Comparison of ENCODE assay signal across 10 cellular contexts in the genomic region with DNA sequence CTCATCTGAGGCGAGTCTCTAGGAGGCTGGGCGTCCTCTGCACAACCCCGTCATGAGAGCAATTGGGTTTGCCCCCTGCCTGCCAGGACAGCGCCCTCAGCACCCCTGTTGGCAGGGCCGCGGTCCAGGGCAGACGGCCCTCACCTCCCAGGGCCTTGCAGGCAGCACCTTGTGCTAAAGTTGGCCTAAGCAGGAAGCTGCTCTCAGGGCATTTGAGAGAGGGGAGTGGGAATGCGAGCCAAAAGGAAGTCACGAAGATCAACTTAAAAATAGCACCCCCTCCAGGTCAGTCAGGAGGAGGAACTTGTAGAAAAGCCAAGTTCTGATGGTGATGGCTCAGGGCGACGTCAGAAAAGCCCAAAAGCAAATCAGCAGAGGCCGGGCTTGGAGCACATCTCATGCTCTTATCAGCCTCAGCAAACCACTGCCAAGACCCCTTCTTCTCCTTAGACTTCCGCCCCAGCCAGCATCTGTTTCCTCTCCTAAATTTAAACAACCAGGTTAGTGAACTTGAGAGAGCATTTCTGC. TPM values are rescaled to one million over a fixed set of nuclear protein-coding genes. Genes with fewer than 3 reads are reported as not detected.
DNase-seq lines count a peak whose midpoint lies in the region; ATAC-seq, FAIRE-seq and TF ChIP-seq lines count a peak whose summit lies in the region.
"Had no signal": no experiment of that assay in that cellular context is flagged by ENCODE, and none has a peak within 500 bp of the region (broad histone marks: within the 10 kb centered on the region; RNA-seq: fewer than 3 reads in every experiment).

No MANE protein-coding gene starts in this region.

- TF ChIP-seq POLR2A in GM19193 (IDR thresholded peaks at IDR 0.05; ENCODE audit: extremely low read depth, insufficient read depth, insufficient read length) (peak; percentile 44), K562 (conservative IDR thresholded peaks at IDR 0.05) (no peak)

- no peak for TF ChIP-seq EP300 in K562 (IDR thresholded peaks at IDR 0.05; ENCODE audit: low read length)

- peak overlapping the region; percentile 83 for H2AFZ ChIP-seq in K562 (ENCODE audit: low read depth, low read length)

- no peaks in the 10 kb centered on the region for H3K9me3 ChIP-seq in K562 (replicated peaks; ENCODE audit: control insufficient read depth, insufficient read depth, low read depth, low read length)
- no peaks in the 10 kb centered on the region for H3K9me3 ChIP-seq in Caco-2

- WGBS in K562 (ENCODE audit: insufficient coverage, low coverage, missing lambda C conversion rate), result 39% methylated on average over 13 of the region's 13 CpGs

- H3K9ac ChIP-seq in K562 (ENCODE audit: insufficient read depth in 1 of 2, low read depth in 2 of 2, low read length in 2 of 2), result peak overlapping the region in 1 of 2 experiments; percentile 23; a peak in 1 of 4 replicates

- ATAC-seq in K562 (peak; percentile 82), HG03439 (IDR thresholded peaks at IDR 0.05; ENCODE audit: unreplicated experiment) (no peak)
- ATAC-seq in stimulated activated effector memory CD8-positive, alpha-beta T cell treated with anti-CD3 and anti-CD28 coated beads, Interleukin-12 subunit alpha, Interleukin-12 subunit beta, amount 100 ng/mL, for 72 hours, result peak; percentile 60

- peak overlapping the region; percentile 74 to 88 (median 84) for H3K4me3 Mint-ChIP-seq in immature natural killer cell
- H3K4me3 Mint-ChIP-seq in stimulated activated effector memory CD8-positive, alpha-beta T cell treated with anti-CD3 and anti-CD28 coated beads, Interleukin-12 subunit alpha, Interleukin-12 subunit beta, amount 100 ng/mL, for 72 hours, result peak overlapping the region; percentile 60
- no peak overlapping the region for H3K4me3 Mint-ChIP-seq in Caco-2 (ENCODE audit: unreplicated experiment)

- no peaks in the 10 kb centered on the region for H3K27me3 Mint-ChIP-seq in immature natural killer cell (ENCODE audit: low read depth in 3 of 3)
- no peaks in the 10 kb centered on the region for H3K27me3 Mint-ChIP-seq in Caco-2 (ENCODE audit: insufficient read depth, unreplicated experiment)

- in situ Hi-C loops in K562 (cut with MboI), result no loop called here

- peak overlapping the region in 5 of 6 donors; percentile 8 to 84 (median 53) for H3K27ac Mint-ChIP-seq in immature natural killer cell
- H3K27ac Mint-ChIP-seq in stimulated activated effector memory CD8-positive, alpha-beta T cell treated with anti-CD3 and anti-CD28 coated beads, Interleukin-12 subunit alpha, Interleukin-12 subunit beta, amount 100 ng/mL, for 72 hours, result peak overlapping the region; percentile 11
- no peak overlapping the region for H3K27ac Mint-ChIP-seq in Caco-2 (ENCODE audit: unreplicated experiment)

- intact Hi-C loops in K562 (cut with micrococcal nuclease), result no loop called here
- intact Hi-C loops in Caco-2 (cut with micrococcal nuclease; ENCODE audit: unreplicated experiment), result no loop called here

- H4K20me1 ChIP-seq in K562 (replicated peaks; ENCODE audit: control insufficient read depth, insufficient read depth, low read length), result no peaks in the 10 kb centered on the region

- H3K79me2 ChIP-seq in K562 (ENCODE audit: control insufficient read depth, insufficient read depth, low read length), result no peaks in the 10 kb centered on the region

- H3K27me3 ChIP-seq in K562 (ENCODE audit: control insufficient read depth in 2 of 2, insufficient read depth in 2 of 2, low read length in 2 of 2) (0 out of 5 replicates have a peak, but pooled peaks cover 0 to 2% of the 10 kb centered on the region in 2 experiments), Caco-2 (replicated peaks; ENCODE audit: control insufficient read depth, insufficient read depth, low read length) (no peaks in the 10 kb centered on the region)

- TF ChIP-seq CTCF in K562 (IDR thresholded peaks at IDR 0.05 in 2 of 3, conservative IDR thresholded peaks at IDR 0.05 in 1 of 3; ENCODE audit: insufficient read depth in 2 of 3, low read depth in 1 of 3, low read length in 3 of 3) (peak; percentile 42 to 71 (median 62)), Caco-2 (IDR thresholded peaks at IDR 0.05; ENCODE audit: insufficient read depth in 1 of 2, low read depth in 1 of 2, low read length in 1 of 2, severe bottlenecking in 1 of 2, unreplicated experiment in 1 of 2) (no peak)

- peak; percentile 73 for FAIRE-seq in K562 (lab: Jason Lieb, UNC)
- FAIRE-seq: islet of Langerhans had no signal

- CTCF ChIA-PET in K562 (lab: Yijun Ruan, JAX; ENCODE audit: low intra/inter-chr PET ratio) (no interaction called here), Caco-2 (lab: Charles Lee) (interaction anchor here (2.2 kb wide), 1 partner anchor 8 kb away, joined by 12 read pairs; no protein-coding TSS in a partner anchor)

- peak overlapping the region; percentile 24; the same call in 1 of the 3 replicates for H3K27ac ChIP-seq in K562 (ENCODE audit: extremely low read depth, low read depth, low read length)

- no TSS peak for BruUV-seq in K562 (replicated peaks; lab: Mats Ljungman, UMichigan)
- no TSS peak for BruUV-seq in Caco-2 (replicated peaks; lab: Mats Ljungman, UMichigan)

- TF ChIP-seq RAD21 in K562 (CRISPR knock-in tag; conservative IDR thresholded peaks at IDR 0.05 in 1 of 2, IDR thresholded peaks at IDR 0.05 in 1 of 2), result peak in 1 of 2 experiments; percentile 35; a peak in 2 of 4 replicates

- H3K4me3 ChIP-seq in K562 (no peak overlapping the region), Caco-2 (ENCODE audit: low read depth, low read length) (no peak overlapping the region)

- H3K36me3 Mint-ChIP-seq in immature natural killer cell, result no peaks in the 10 kb centered on the region
- no peaks in the 10 kb centered on the region for H3K36me3 Mint-ChIP-seq in stimulated activated effector memory CD8-positive, alpha-beta T cell treated with anti-CD3 and anti-CD28 coated beads, Interleukin-12 subunit alpha, Interleukin-12 subunit beta, amount 100 ng/mL, for 72 hours
- no peaks in the 10 kb centered on the region for H3K36me3 Mint-ChIP-seq in Caco-2 (ENCODE audit: insufficient read depth, unreplicated experiment)

- H3K9me3 Mint-ChIP-seq in immature natural killer cell (no peaks in the 10 kb centered on the region), Caco-2 (ENCODE audit: unreplicated experiment) (no peaks in the 10 kb centered on the region)
- no peaks in the 10 kb centered on the region for H3K9me3 Mint-ChIP-seq in stimulated activated effector memory CD8-positive, alpha-beta T cell treated with anti-CD3 and anti-CD28 coated beads, Interleukin-12 subunit alpha, Interleukin-12 subunit beta, amount 100 ng/mL, for 72 hours

- POLR2A ChIA-PET in K562 (lab: Yijun Ruan, JAX) (interaction anchor here (0.6 to 4.7 kb wide), 2 partner anchors 8 to 21 kb away, joined by 3 to 23 read pairs; no protein-coding TSS in a partner anchor), Caco-2 (lab: Charles Lee) (no interaction called here)

- H3K36me3 ChIP-seq in K562 (ENCODE audit: control insufficient read depth, insufficient read depth, low read length) (no peaks in the 10 kb centered on the region), Caco-2 (ENCODE audit: control insufficient read depth, insufficient read depth, low read length) (no peaks in the 10 kb centered on the region)

- peak; percentile 53 for DNase-seq in AG20443 (ENCODE audit: low spot score)
- peak; percentile 27 for DNase-seq in NCI-H2227 treated with DMSO at 0.1 percent for 48 hours (lab: John Stamatoyannopoulos, UW)
- DNase-seq in K562 (ENCODE audit: extremely low read depth in 1 of 4, low spot score in 3 of 4), result peak; percentile 48 to 69 (median 58)
- DNase-seq in immature natural killer cell, result peak; percentile 47 to 59 (median 48)
- DNase-seq in stimulated activated effector memory CD8-positive, alpha-beta T cell treated with anti-CD3 and anti-CD28 coated beads, Interleukin-12 subunit alpha, Interleukin-12 subunit beta, amount 100 ng/mL, for 72 hours (ENCODE audit: low spot score in 2 of 2), result no peak
- no peak for DNase-seq in Caco-2

- peaks cover 9 to 25% of the 10 kb centered on the region in 2 experiments for H3K4me1 ChIP-seq in K562 (replicated peaks in 1 of 2; ENCODE audit: control insufficient read depth in 2 of 2, insufficient read depth in 2 of 2, low read length in 2 of 2)
- H3K4me1 ChIP-seq in Caco-2, result peaks cover 6% of the 10 kb centered on the region; the same call in 1 of the 2 replicates

- peaks cover 3% of the 10 kb centered on the region for H3K9me1 ChIP-seq in K562 (ENCODE audit: control insufficient read depth, insufficient read depth, low read length)

- H3K4me1 Mint-ChIP-seq in immature natural killer cell (peaks cover 24 to 28% of the 10 kb centered on the region in 2 donors), Caco-2 (ENCODE audit: low read depth, unreplicated experiment) (peaks cover 10% of the 10 kb centered on the region)
- H3K4me1 Mint-ChIP-seq in stimulated activated effector memory CD8-positive, alpha-beta T cell treated with anti-CD3 and anti-CD28 coated beads, Interleukin-12 subunit alpha, Interleukin-12 subunit beta, amount 100 ng/mL, for 72 hours, result peaks cover 43% of the 10 kb centered on the region

- peak overlapping the region; percentile 38 for H3K4me2 ChIP-seq in K562 (ENCODE audit: insufficient read depth, low read length)

RNA-seq across cellular contexts. Expression of gene ADORA3, which starts 12.6 kb away (rescaled TPM):
- total RNA-seq in K562 (2011; cell fraction: chromatin; rRNA removed; ENCODE audit: low replicate concordance), result not detected in 2 replicates
- total RNA-seq in K562 (2011; cell fraction: nucleolus; rRNA removed), result not detected in 2 replicates
- not detected in 2 replicates for total RNA-seq in K562 (2011; cell fraction: nucleoplasm; rRNA removed)
- total RNA-seq in K562 (2014; rRNA removed), result 0.08 TPM in 1 of 2 replicates, not detected in the other
- 0.26 TPM in 1 of 2 replicates, not detected in the other for total RNA-seq in K562 (2014; rRNA removed; fragmentation: Illumina TruSeq; extraction: Trizol)
- total RNA-seq in K562 (2015; rRNA removed; fragmentation: Illumina TruSeq; extraction: Trizol), result 0.19 and 0.33 TPM in 2 replicates
- total RNA-seq in K562 (2021), result not detected in 2 replicates
- polyA plus RNA-seq in K562 (2011; rRNA removed), result 0.13 and 0.19 TPM in 2 replicates
- polyA plus RNA-seq in K562 (2011; cell fraction: cytosol; rRNA removed), result 0.04 and 0.09 TPM in 2 replicates
- polyA plus RNA-seq in K562 (2011; cell fraction: nucleus; rRNA removed), result 0.18 TPM in 1 of 2 replicates, not detected in the other
- 0.43 and 0.48 TPM in 2 replicates for polyA plus RNA-seq in K562 (2012)
- 0.12 TPM in 2 replicates for polyA plus RNA-seq in K562 (2014; fragmentation: Illumina TruSeq; extraction: Trizol)
- under 1 TPM; 0.20 to 0.35 TPM for polyA plus RNA-seq in K562 (2014; fragmentation: Nextera tagmentation; extraction: Ambion mirVana)
- polyA plus RNA-seq in K562 (2014; rRNA removed), result 0.09 TPM in 1 of 2 replicates, not detected in the other
- 0.35 TPM in 1 of 2 replicates, not detected in the other for polyA minus RNA-seq in K562 (2011; rRNA and poly(A)+ RNA removed)
- polyA minus RNA-seq in K562 (2011; cell fraction: cytosol; rRNA and poly(A)+ RNA removed), result not detected in 2 replicates
- not detected in 2 replicates for polyA minus RNA-seq in K562 (2011; cell fraction: nucleus; rRNA and poly(A)+ RNA removed)
- under 1 TPM in 1 of 3 donors, not detected in 2; 0.23 TPM for polyA plus RNA-seq in immature natural killer cell
- not detected in 2 replicates for total RNA-seq in Caco-2 (2022)
- total RNA-seq: HT1080 had no signal

RNA-seq across cellular contexts. Expression of gene TMIGD3, which starts 12.6 kb away (rescaled TPM):
- not detected in 2 replicates for total RNA-seq in K562 (2011; cell fraction: chromatin; rRNA removed; ENCODE audit: low replicate concordance)
- total RNA-seq in K562 (2011; cell fraction: nucleolus; rRNA removed), result not detected in 2 replicates
- not detected in 2 replicates for total RNA-seq in K562 (2011; cell fraction: nucleoplasm; rRNA removed)
- total RNA-seq in K562 (2014; rRNA removed) (not detected in 2 replicates), K562 (2014; rRNA removed; fragmentation: Illumina TruSeq; extraction: Trizol) (not detected in 2 replicates), K562 (2015; rRNA removed; fragmentation: Illumina TruSeq; extraction: Trizol) (0.11 TPM in 1 of 2 replicates, not detected in the other), K562 (2021) (0.13 TPM in 1 of 2 replicates, not detected in the other), Caco-2 (2022) (0.35 and 0.88 TPM in 2 replicates)
- polyA plus RNA-seq in K562 (2011; rRNA removed) (not detected in 2 replicates), K562 (2014; fragmentation: Illumina TruSeq; extraction: Trizol) (not detected in 2 replicates), K562 (2014; fragmentation: Nextera tagmentation; extraction: Ambion mirVana) (under 1 TPM in 1 of 2 experiments, not detected in 1; 0.11 TPM), K562 (2014; rRNA removed) (not detected in 2 replicates), immature natural killer cell (not detected)
- polyA plus RNA-seq in K562 (2011; cell fraction: cytosol; rRNA removed), result not detected in 2 replicates
- polyA plus RNA-seq in K562 (2011; cell fraction: nucleus; rRNA removed), result not detected in 2 replicates
- polyA plus RNA-seq in K562 (2012), result not detected in 2 replicates
- polyA minus RNA-seq in K562 (2011; rRNA and poly(A)+ RNA removed), result not detected in 2 replicates
- not detected in 2 replicates for polyA minus RNA-seq in K562 (2011; cell fraction: cytosol; rRNA and poly(A)+ RNA removed)
- polyA minus RNA-seq in K562 (2011; cell fraction: nucleus; rRNA and poly(A)+ RNA removed), result not detected in 2 replicates
- total RNA-seq: HT1080 had no signal

RNA-seq across cellular contexts. Expression of gene C1orf162, which starts 42.3 kb away (rescaled TPM):
- 2.9 and 9.0 TPM in 2 replicates for total RNA-seq in K562 (2011; cell fraction: chromatin; rRNA removed; ENCODE audit: low replicate concordance)
- total RNA-seq in K562 (2011; cell fraction: nucleolus; rRNA removed), result 1.2 and 3.2 TPM in 2 replicates
- total RNA-seq in K562 (2011; cell fraction: nucleoplasm; rRNA removed), result 4.1 and 4.7 TPM in 2 replicates
- 0.45 and 0.65 TPM in 2 replicates for total RNA-seq in K562 (2014; rRNA removed)
- 0.99 and 1.1 TPM in 2 replicates for total RNA-seq in K562 (2014; rRNA removed; fragmentation: Illumina TruSeq; extraction: Trizol)
- 0.90 and 1.3 TPM in 2 replicates for total RNA-seq in K562 (2015; rRNA removed; fragmentation: Illumina TruSeq; extraction: Trizol)
- 0.72 and 1.2 TPM in 2 replicates for total RNA-seq in K562 (2021)
- 2.7 and 4.2 TPM in 2 replicates for polyA plus RNA-seq in K562 (2011; rRNA removed)
- 0.91 and 2.6 TPM in 2 replicates for polyA plus RNA-seq in K562 (2011; cell fraction: cytosol; rRNA removed)
- polyA plus RNA-seq in K562 (2011; cell fraction: nucleus; rRNA removed), result 14.7 and 27.0 TPM in 2 replicates
- polyA plus RNA-seq in K562 (2012), result 0.95 and 2.6 TPM in 2 replicates
- 1.7 and 1.9 TPM in 2 replicates for polyA plus RNA-seq in K562 (2014; fragmentation: Illumina TruSeq; extraction: Trizol)
- polyA plus RNA-seq in K562 (2014; fragmentation: Nextera tagmentation; extraction: Ambion mirVana), result under 1 TPM; 0.48 to 0.76 TPM
- polyA plus RNA-seq in K562 (2014; rRNA removed), result 1.3 and 1.8 TPM in 2 replicates
- 1.2 and 3.8 TPM in 2 replicates for polyA minus RNA-seq in K562 (2011; rRNA and poly(A)+ RNA removed)
- polyA minus RNA-seq in K562 (2011; cell fraction: cytosol; rRNA and poly(A)+ RNA removed), result 1.0 TPM in 1 of 2 replicates, not detected in the other
- 2.3 and 4.9 TPM in 2 replicates for polyA minus RNA-seq in K562 (2011; cell fraction: nucleus; rRNA and poly(A)+ RNA removed)
- polyA plus RNA-seq in immature natural killer cell, result 100 to 1,000 TPM; 421 to 818 (median 559) TPM
- total RNA-seq in Caco-2 (2022), result 0.63 and 0.66 TPM in 2 replicates

Comparison
In these comparisons a context has a peak if more than half of its experiments do, and no peak if none do; other contexts are left out.
1. DNase-seq: peak in AG20443 (single experiment), NCI-H2227 treated with DMSO at 0.1 percent for 48 hours (single experiment), K562 (4 of 4) and immature natural killer cell (3 of 3); none in stimulated activated effector memory CD8-positive, alpha-beta T cell treated with anti-CD3 and anti-CD28 coated beads, Interleukin-12 subunit alpha, Interleukin-12 subunit beta, amount 100 ng/mL, for 72 hours (0 of 2) and Caco-2 (0 of 2).
2. CTCF ChIP-seq: peak in K562 (3 of 3); none in Caco-2 (0 of 2).